In genomic region chr4:17510582-17510981, GRCh38 we compare ENCODE assay signal across 1 cellular context.
TF ChIP-seq lines count a peak whose summit lies in the region.

No MANE protein-coding gene starts in this region.

TF ChIP-seq in endothelial cell of umbilical vein, 7 proteins besides CTCF, POLR2A, EP300 and RAD21 (continued from another document):
- TF ChIP-seq POLR2AphosphoS5 (IDR thresholded peaks at IDR 0.05; ENCODE audit: insufficient read depth, low read depth, low read length) (no peak), MYC (IDR thresholded peaks at IDR 0.05; ENCODE audit: low read depth, low read length) (no peak), GATA2 (IDR thresholded peaks at IDR 0.05; ENCODE audit: insufficient read depth, insufficient read length, low read depth, low read length) (no peak)
- TF ChIP-seq, protein P1, sequence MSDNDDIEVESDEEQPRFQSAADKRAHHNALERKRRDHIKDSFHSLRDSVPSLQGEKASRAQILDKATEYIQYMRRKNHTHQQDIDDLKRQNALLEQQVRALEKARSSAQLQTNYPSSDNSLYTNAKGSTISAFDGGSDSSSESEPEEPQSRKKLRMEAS (IDR thresholded peaks at IDR 0.05; ENCODE audit: insufficient read depth, insufficient read length), result no peak
